Comparison of ENCODE assay signal across 12 cellular contexts in the genomic region with DNA sequence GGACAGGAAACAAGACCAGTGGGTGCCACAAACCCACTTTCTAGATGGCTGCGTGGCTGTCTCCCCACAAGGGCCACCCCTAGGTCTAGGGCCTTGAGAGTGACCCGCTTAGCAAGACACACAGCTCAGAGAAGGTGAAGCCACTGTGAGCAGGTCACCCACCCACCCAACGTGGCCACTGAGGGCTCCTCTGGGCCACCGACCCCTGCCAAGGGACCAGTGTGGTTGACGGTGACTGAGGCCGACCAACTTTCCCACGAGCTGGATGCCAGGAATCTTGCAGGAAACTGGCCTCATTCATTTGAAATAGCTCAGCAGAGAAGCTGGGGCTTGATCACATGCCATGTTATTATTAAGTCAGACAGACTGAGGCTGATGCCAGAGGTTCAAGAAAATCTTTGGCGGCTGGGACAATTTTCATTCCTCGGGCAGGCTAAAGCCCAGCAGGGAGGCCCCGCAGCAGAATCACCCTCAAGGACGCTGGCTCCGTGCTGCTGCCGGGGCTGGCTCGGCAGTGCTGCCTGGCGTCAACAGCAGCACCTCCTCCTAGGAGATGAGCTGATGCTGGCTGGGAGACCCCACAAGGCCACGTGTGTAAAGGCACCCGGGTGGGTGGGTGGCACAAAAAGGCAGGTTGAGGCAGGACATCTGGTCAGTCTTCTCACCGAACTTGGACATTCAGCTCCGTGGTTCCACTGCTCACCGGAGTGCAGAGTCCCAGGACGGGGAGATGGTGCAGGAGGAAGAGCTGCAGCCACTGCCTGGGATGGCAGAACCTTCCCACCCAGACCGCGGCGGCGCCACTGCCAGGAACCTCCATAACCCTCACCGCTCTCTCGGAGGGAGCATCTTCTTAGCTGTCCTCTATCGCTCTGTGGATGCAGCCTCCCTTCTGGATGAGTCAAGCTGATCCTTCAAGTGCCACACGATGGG. TPM values are rescaled to one million over a fixed set of nuclear protein-coding genes. Genes with fewer than 3 reads are reported as not detected.
DNase-seq lines count a peak whose midpoint lies in the region; ATAC-seq and TF ChIP-seq lines count a peak whose summit lies in the region.
"Had no signal": no experiment of that assay in that cellular context is flagged by ENCODE, and none has a peak within 500 bp of the region (broad histone marks: within the 10 kb centered on the region; RNA-seq: fewer than 3 reads in every experiment).

No MANE protein-coding gene starts in this region.

- TF ChIP-seq CTCF in esophagus squamous epithelium (IDR thresholded peaks at IDR 0.05) (no peak), transverse colon (IDR thresholded peaks at IDR 0.05) (no peak)

- no peaks in the 10 kb centered on the region for H3K36me3 Mint-ChIP-seq in activated CD4-positive, alpha-beta memory T cell treated with anti-CD3 and anti-CD28 coated beads for 36 hours
- no peaks in the 10 kb centered on the region for H3K36me3 Mint-ChIP-seq in activated CD4-positive, alpha-beta memory T cell treated with anti-CD3 and anti-CD28 coated beads, Interleukin-2, amount 10 ng/mL, durations not matched to agents 7 days and 5 days (ENCODE audit: low read depth)

- in situ Hi-C loops in transverse colon (cut with MboI; ENCODE audit: low pct_ligation_motif_present in 1 of 4, low pct_unique_long_range_greater_than_20kb in 1 of 4, low sequenced_read_pairs in 3 of 4): no loop called here

- TF ChIP-seq POLR2A in esophagus squamous epithelium (IDR thresholded peaks at IDR 0.05) (no peak), transverse colon (IDR thresholded peaks at IDR 0.05) (no peak)

- DNase-seq in activated CD4-positive, alpha-beta memory T cell treated with anti-CD3 and anti-CD28 coated beads for 36 hours: peak; percentile 3
- DNase-seq in activated CD4-positive, alpha-beta memory T cell treated with anti-CD3 and anti-CD28 coated beads, Interleukin-2, amount 10 ng/mL, durations not matched to agents 7 days and 5 days: no peak
- DNase-seq in esophagus squamous epithelium (lab: John Stamatoyannopoulos, UW): no peak
- peak; percentile 88 for DNase-seq in mesenteric fat pad (ENCODE audit: low spot score)
- DNase-seq in transverse colon: peak; percentile 17
- DNase-seq in NCI-H2196 (lab: John Stamatoyannopoulos, UW; ENCODE audit: unreplicated experiment): no peak
- DNase-seq: HCEC 1CT had no signal

- TF ChIP-seq EP300 in transverse colon (IDR thresholded peaks at IDR 0.05; ENCODE audit: low read depth): no peak

- no peak overlapping the region for H3K27ac Mint-ChIP-seq in activated CD4-positive, alpha-beta memory T cell treated with anti-CD3 and anti-CD28 coated beads for 36 hours
- no peak overlapping the region for H3K27ac Mint-ChIP-seq in activated CD4-positive, alpha-beta memory T cell treated with anti-CD3 and anti-CD28 coated beads, Interleukin-2, amount 10 ng/mL, durations not matched to agents 7 days and 5 days

- no peak overlapping the region for H3K4me3 Mint-ChIP-seq in activated CD4-positive, alpha-beta memory T cell treated with anti-CD3 and anti-CD28 coated beads for 36 hours
- no peak overlapping the region for H3K4me3 Mint-ChIP-seq in activated CD4-positive, alpha-beta memory T cell treated with anti-CD3 and anti-CD28 coated beads, Interleukin-2, amount 10 ng/mL, durations not matched to agents 7 days and 5 days

- WGBS in esophagus squamous epithelium, 2 donors: 79% methylated on average over 14 of the region's 29 CpGs; no CpG with 5 or more reads in 1 of the 2 donors
- WGBS in transverse colon (ENCODE audit: low coverage in 1 of 2), 2 donors: 73% methylated on average over 26 of the region's 29 CpGs; no CpG with 5 or more reads in 1 of the 2 donors

- CTCF ChIA-PET in activated CD4-positive, alpha-beta memory T cell treated with anti-CD3 and anti-CD28 coated beads for 36 hours (lab: Charles Lee): interaction anchor here (1.5 kb wide), 1 partner anchor 8 kb away, joined by 3 read pairs; no protein-coding TSS in a partner anchor
- CTCF ChIA-PET in activated CD4-positive, alpha-beta memory T cell treated with anti-CD3 and anti-CD28 coated beads, Interleukin-2, amount 10 ng/mL, durations not matched to agents 7 days and 5 days (lab: Charles Lee): interaction anchor here (1.1 to 1.6 kb wide), 2 partner anchors 11 to 62 kb away, joined by 3 to 6 read pairs; no protein-coding TSS in a partner anchor

- intact Hi-C loops in activated CD4-positive, alpha-beta memory T cell treated with anti-CD3 and anti-CD28 coated beads for 36 hours (cut with micrococcal nuclease): no loop called here
- intact Hi-C loops in esophagus squamous epithelium (cut with DNase I): loop anchor here (5.0 kb wide), 1 partner anchor 53 kb away; no protein-coding TSS in a partner anchor
- intact Hi-C loops in transverse colon (cut with DNase I; ENCODE audit: low total_unique reads): no loop called here

- H3K9me3 Mint-ChIP-seq in activated CD4-positive, alpha-beta memory T cell treated with anti-CD3 and anti-CD28 coated beads for 36 hours: no peaks in the 10 kb centered on the region
- no peaks in the 10 kb centered on the region for H3K9me3 Mint-ChIP-seq in activated CD4-positive, alpha-beta memory T cell treated with anti-CD3 and anti-CD28 coated beads, Interleukin-2, amount 10 ng/mL, durations not matched to agents 7 days and 5 days

- H3K27me3 ChIP-seq in esophagus squamous epithelium (no peaks in the 10 kb centered on the region), transverse colon (no peaks in the 10 kb centered on the region)

- H3K36me3 ChIP-seq in esophagus squamous epithelium (peaks cover 25 to 100% (median 32%) of the 10 kb centered on the region in 3 donors), transverse colon (peaks cover 0 to 29% (median 13%) of the 10 kb centered on the region in 4 donors)

- peaks cover 0 to 42% (median 30%) of the 10 kb centered on the region in 3 donors for H3K4me1 ChIP-seq in esophagus squamous epithelium
- H3K4me1 ChIP-seq in transverse colon: peaks cover 10 to 18% (median 12%) of the 10 kb centered on the region in 4 donors
- H3K4me1 ChIP-seq: A549 had no signal

- peak overlapping the region; percentile 7 to 80 (median 58) for H3K27ac ChIP-seq in esophagus squamous epithelium
- peak overlapping the region; percentile 2 to 41 (median 34) for H3K27ac ChIP-seq in transverse colon
- H3K27ac ChIP-seq: A549 had no signal

- ATAC-seq in GM18868 (IDR thresholded peaks at IDR 0.05; ENCODE audit: unreplicated experiment) (no peak), HG02623 (IDR thresholded peaks at IDR 0.05; ENCODE audit: unreplicated experiment) (no peak)
- ATAC-seq: A549, Panc1 had no signal

- H3K4me3 ChIP-seq in esophagus squamous epithelium (no peak overlapping the region), transverse colon (no peak overlapping the region)
- H3K4me3 ChIP-seq: A549, GM12878 had no signal

- H3K9me3 ChIP-seq in esophagus squamous epithelium: no peaks in the 10 kb centered on the region
- no peaks in the 10 kb centered on the region for H3K9me3 ChIP-seq in transverse colon
- H3K9me3 ChIP-seq: A549 had no signal

- POLR2A ChIA-PET in activated CD4-positive, alpha-beta memory T cell treated with anti-CD3 and anti-CD28 coated beads for 36 hours (lab: Charles Lee): no interaction called here
- POLR2A ChIA-PET in activated CD4-positive, alpha-beta memory T cell treated with anti-CD3 and anti-CD28 coated beads, Interleukin-2, amount 10 ng/mL, durations not matched to agents 7 days and 5 days (lab: Charles Lee): no interaction called here

- peaks cover 6% of the 10 kb centered on the region for H3K27me3 Mint-ChIP-seq in activated CD4-positive, alpha-beta memory T cell treated with anti-CD3 and anti-CD28 coated beads for 36 hours
- H3K27me3 Mint-ChIP-seq in activated CD4-positive, alpha-beta memory T cell treated with anti-CD3 and anti-CD28 coated beads, Interleukin-2, amount 10 ng/mL, durations not matched to agents 7 days and 5 days: no peaks in the 10 kb centered on the region

- no peaks in the 10 kb centered on the region for H3K4me1 Mint-ChIP-seq in activated CD4-positive, alpha-beta memory T cell treated with anti-CD3 and anti-CD28 coated beads for 36 hours (ENCODE audit: low read depth)
- H3K4me1 Mint-ChIP-seq in activated CD4-positive, alpha-beta memory T cell treated with anti-CD3 and anti-CD28 coated beads, Interleukin-2, amount 10 ng/mL, durations not matched to agents 7 days and 5 days: no peaks in the 10 kb centered on the region

RNA-seq across cellular contexts. Expression of gene ZRANB1, which starts 57.8 kb away (rescaled TPM):
- total RNA-seq in activated CD4-positive, alpha-beta memory T cell treated with anti-CD3 and anti-CD28 coated beads for 36 hours: 10 to 100 TPM; 10.5 to 10.8 TPM
- 10 to 100 TPM; 11.2 to 12.3 TPM for total RNA-seq in activated CD4-positive, alpha-beta memory T cell treated with anti-CD3 and anti-CD28 coated beads, Interleukin-2, amount 10 ng/mL, durations not matched to agents 7 days and 5 days
- 10 to 100 TPM; 11.7 to 25.2 (median 17.4) TPM for total RNA-seq in esophagus squamous epithelium
- 28.0 TPM for total RNA-seq in mesenteric fat pad
- total RNA-seq in transverse colon: 10 to 100 TPM in 3 of 4 donors, 1 to 10 TPM in 1; 8.4 to 24.0 (median 16.8) TPM

Comparison
In these comparisons a context has a peak if more than half of its experiments do, and no peak if none do; other contexts are left out.
1. DNase-seq: peak in activated CD4-positive, alpha-beta memory T cell treated with anti-CD3 and anti-CD28 coated beads for 36 hours (single experiment), mesenteric fat pad (single experiment) and transverse colon (single experiment); none in activated CD4-positive, alpha-beta memory T cell treated with anti-CD3 and anti-CD28 coated beads, Interleukin-2, amount 10 ng/mL, durations not matched to agents 7 days and 5 days (single experiment), esophagus squamous epithelium (single experiment) and NCI-H2196 (single experiment).